ENCODE assay signal across 8 cellular contexts in the genomic region with DNA sequence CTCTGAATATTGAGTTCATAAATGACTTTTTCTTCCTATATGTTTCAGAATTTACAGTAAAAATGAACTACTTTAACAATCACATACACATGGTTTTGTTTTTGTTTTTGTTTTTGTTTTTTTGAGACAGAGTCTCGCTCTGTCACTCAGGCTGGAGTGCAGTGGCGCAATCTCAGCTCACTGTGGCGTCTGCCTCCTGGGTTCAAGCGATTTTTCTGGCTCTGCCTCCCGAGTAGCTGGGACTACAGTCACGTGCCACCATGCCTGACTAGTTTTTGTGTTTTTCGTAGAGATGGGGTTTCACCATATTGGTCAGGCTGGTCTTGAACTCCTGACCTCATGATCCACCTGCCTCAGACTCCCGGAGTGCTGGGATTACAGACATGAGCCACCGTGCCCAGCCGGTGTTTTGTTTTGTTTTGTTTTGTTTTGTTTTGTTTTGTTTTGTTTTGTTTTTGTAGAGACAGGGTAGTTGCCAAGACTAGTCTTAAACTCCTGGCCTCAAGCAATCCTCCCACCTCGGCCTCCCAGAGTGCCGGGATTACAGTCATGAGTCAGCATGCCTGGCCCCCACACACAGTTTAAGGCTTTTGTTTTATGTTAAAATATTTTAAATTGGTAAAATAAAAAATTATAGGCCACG.
DNase-seq lines count a peak whose midpoint lies in the region; ATAC-seq, FAIRE-seq and TF ChIP-seq lines count a peak whose summit lies in the region.
"Not testable (repeated sequence)": the region's sequence is repeated elsewhere in the genome, so short reads cannot be mapped to it uniquely, and the experiment has no call there.

No MANE protein-coding gene starts in this region.

- CTCF ChIA-PET in Panc1 (lab: Charles Lee); HepG2 (lab: Yijun Ruan, JAX; ENCODE audit: low intra/inter-chr PET ratio, low total read pairs): not testable (repeated sequence)
- CTCF ChIA-PET in MCF 10A (lab: Yijun Ruan, JAX): interaction anchor here (0.6 to 0.7 kb wide), 2 partner anchors 29 to 71 kb away, joined by 3 to 4 read pairs; no protein-coding TSS in a partner anchor

- H3K4me3 ChIP-seq in GM23338; Panc1 (ENCODE audit: low read depth in 2 of 2, low read length in 2 of 2); fibroblast of villous mesenchyme (ENCODE audit: low read depth, low read length); HepG2 (replicated peaks in 1 of 3; ENCODE audit: insufficient read depth in 1 of 3, low read depth in 2 of 3, low read length in 3 of 3): not testable (repeated sequence)

- not testable (repeated sequence) for H3K36me3 ChIP-seq in GM23338 (ENCODE audit: insufficient read depth); Panc1 (ENCODE audit: control insufficient read depth, insufficient read depth, low read length); HepG2 (replicated peaks in 1 of 2; ENCODE audit: control insufficient read depth in 1 of 2, insufficient read depth in 2 of 2, low read length in 2 of 2)

- not testable (repeated sequence) for BruUV-seq in Panc1 (replicated peaks; lab: Mats Ljungman, UMichigan); MCF 10A (replicated peaks; lab: Mats Ljungman, UMichigan); HepG2 (replicated peaks; lab: Mats Ljungman, UMichigan)

- H3K4me1 ChIP-seq in GM23338 (ENCODE audit: insufficient read depth); Panc1 (ENCODE audit: control insufficient read depth, insufficient read depth, low read length); HepG2 (ENCODE audit: insufficient read depth, low read length): not testable (repeated sequence)

- not testable (repeated sequence) for H2AFZ ChIP-seq in GM23338; HepG2 (ENCODE audit: low read length)

- TF ChIP-seq POLR2A in HepG2 (IDR thresholded peaks at IDR 0.05; ENCODE audit: insufficient read depth in 1 of 2, low read depth in 2 of 2, low read length in 2 of 2): not testable (repeated sequence)

- TF ChIP-seq EP300 in HepG2 (IDR thresholded peaks at IDR 0.05; ENCODE audit: low read depth in 2 of 2, low read length in 2 of 2); HepG2 (CRISPR knock-in tag; IDR thresholded peaks at IDR 0.05; ENCODE audit: borderline replicate concordance): not testable (repeated sequence)

- DNase-seq in GM23338 (ENCODE audit: low spot score); Panc1 (ENCODE audit: low read depth, low spot score); HepG2 (ENCODE audit: low spot score): not testable (repeated sequence)
- DNase-seq in LHCN-M2 (ENCODE audit: low read depth): peak; percentile 13
- peak; percentile 47 for DNase-seq in amniotic epithelial cell (ENCODE audit: low read depth)
- peak; percentile 33 for DNase-seq in MCF 10A (ENCODE audit: unreplicated experiment)
- peak; percentile 36 for DNase-seq in fibroblast of villous mesenchyme (ENCODE audit: low read depth)
- DNase-seq in smooth muscle cell of the brain vasculature (ENCODE audit: low read depth, low spot score): peak; percentile 41

- not testable (repeated sequence) for H3K9me3 Mint-ChIP-seq in GM23338; MCF 10A (ENCODE audit: unreplicated experiment)

- not testable (repeated sequence) for H3K9me3 ChIP-seq in Panc1 (ENCODE audit: control insufficient read depth, insufficient read depth, low read depth, low read length); HepG2 (ENCODE audit: low read length)

- H3K36me3 Mint-ChIP-seq in GM23338 (ENCODE audit: low read depth): not testable (repeated sequence)
- peaks cover 24% of the 10 kb centered on the region for H3K36me3 Mint-ChIP-seq in MCF 10A (ENCODE audit: insufficient read depth, unreplicated experiment)

- ATAC-seq in GM23338, HepG2: not testable (repeated sequence)
- peak; percentile 73 for ATAC-seq in Panc1

- not testable (repeated sequence) for TF ChIP-seq CTCF in GM23338 (conservative IDR thresholded peaks at IDR 0.05; ENCODE audit: low read depth in 2 of 2); Panc1 (IDR thresholded peaks at IDR 0.05); MCF 10A (IDR thresholded peaks at IDR 0.05; ENCODE audit: unreplicated experiment); fibroblast of villous mesenchyme (IDR thresholded peaks at IDR 0.05; ENCODE audit: insufficient read depth, low read depth, low read length); HepG2 (CRISPR knock-in tag; IDR thresholded peaks at IDR 0.05)

- not testable (repeated sequence) for H3K27me3 Mint-ChIP-seq in GM23338 (ENCODE audit: insufficient read depth, low read depth, poor library complexity); MCF 10A (ENCODE audit: insufficient read depth, unreplicated experiment)

- WGBS in HepG2 (ENCODE audit: low lambda C conversion rate): 92% methylated on average over 13 of the region's 13 CpGs

- in situ Hi-C loops in Panc1 (cut with HindIII; ENCODE audit: low pct_unique_long_range_greater_than_20kb, low sequenced_read_pairs); HepG2 (cut with HindIII; ENCODE audit: extremely low pct_ligation_motif_present, low pct_unique_long_range_greater_than_20kb): not testable (repeated sequence)

- H3F3A ChIP-seq in GM23338 (replicated peaks; ENCODE audit: low read depth): not testable (repeated sequence)

- POLR2A ChIA-PET in Panc1 (lab: Charles Lee); HepG2 (lab: Yijun Ruan, JAX): not testable (repeated sequence)
- POLR2A ChIA-PET in MCF 10A (lab: Yijun Ruan, JAX): interaction anchor here (0.7 kb wide), 1 partner anchor 28 kb away, joined by 3 read pairs; no protein-coding TSS in a partner anchor

- H3K27ac Mint-ChIP-seq in GM23338: peak overlapping the region; percentile 62; the same call in 1 of the 2 replicates
- not testable (repeated sequence) for H3K27ac Mint-ChIP-seq in MCF 10A (ENCODE audit: low read depth, unreplicated experiment)

- H3K4me1 Mint-ChIP-seq in GM23338: peaks cover 16% of the 10 kb centered on the region
- not testable (repeated sequence) for H3K4me1 Mint-ChIP-seq in MCF 10A (ENCODE audit: insufficient read depth, unreplicated experiment)

- H3K9ac ChIP-seq in HepG2 (ENCODE audit: insufficient read depth, low read depth, low read length): not testable (repeated sequence)

- not testable (repeated sequence) for H3K27me3 ChIP-seq in GM23338 (ENCODE audit: insufficient read depth); Panc1 (ENCODE audit: control insufficient read depth, insufficient read depth, low read length); HepG2 (ENCODE audit: control insufficient read depth in 1 of 2, insufficient read depth in 2 of 2, low read length in 2 of 2)

- H3K27ac ChIP-seq in GM23338 (ENCODE audit: low read depth); Panc1 (ENCODE audit: low read length); HepG2 (ENCODE audit: extremely low read length, insufficient read depth, low read length): not testable (repeated sequence)

- not testable (repeated sequence) for H3K4me2 ChIP-seq in GM23338; HepG2 (ENCODE audit: low read depth, low read length)

- H3K79me2 ChIP-seq in GM23338 (replicated peaks; ENCODE audit: insufficient read depth); HepG2 (ENCODE audit: insufficient read depth, low read length): not testable (repeated sequence)

- H3K9me2 ChIP-seq in GM23338 (ENCODE audit: insufficient read depth): not testable (repeated sequence)

- not testable (repeated sequence) for H4K20me1 ChIP-seq in GM23338 (replicated peaks; ENCODE audit: insufficient read depth); HepG2 (ENCODE audit: insufficient read depth, low read length)

- not testable (repeated sequence) for TF ChIP-seq RAD21 in HepG2 (CRISPR knock-in tag; IDR thresholded peaks at IDR 0.05)

- peak; percentile 23 for FAIRE-seq in HepG2 (lab: Jason Lieb, UNC)

- H3K4me3 Mint-ChIP-seq in GM23338; MCF 10A (ENCODE audit: unreplicated experiment): not testable (repeated sequence)

- intact Hi-C loops in Panc1 (cut with micrococcal nuclease; ENCODE audit: unreplicated experiment); MCF 10A (cut with micrococcal nuclease); HepG2 (cut with micrococcal nuclease; ENCODE audit: unreplicated experiment): not testable (repeated sequence)
